Comparison of ENCODE assay signal across 17 cellular contexts in genomic region chr1:170768929-170769328, GRCh38.
"Had no signal": no experiment of that assay in that cellular context is flagged by ENCODE, and none has a peak within 500 bp of the region (broad histone marks: within the 10 kb centered on the region; RNA-seq: fewer than 3 reads in every experiment).

No MANE protein-coding gene starts in this region.

- H3K27me3 ChIP-seq: gastrocnemius medialis had no signal

- FAIRE-seq: endothelial cell of umbilical vein had no signal

- H3K4me1 ChIP-seq: gastrocnemius medialis, prostate gland had no signal

- H3K36me3 Mint-ChIP-seq: activated CD8-positive, alpha-beta memory T cell treated with anti-CD3 and anti-CD28 coated beads, Interleukin-2, amount 10 ng/mL, durations not matched to agents 7 days and 5 days; activated naive CD4-positive, alpha-beta T cell treated with anti-CD3 and anti-CD28 coated beads, Interleukin-2, amount 50 U/mL, for 24 hours; naive thymus-derived CD8-positive, alpha-beta T cell; type B pancreatic cell had no signal

- H3K27ac ChIP-seq: gastrocnemius medialis, prostate gland had no signal

- DNase-seq: activated CD4-positive, alpha-beta T cell treated with anti-CD3 and anti-CD28 coated beads for 1 hour; activated CD4-positive, alpha-beta T cell treated with anti-CD3 and anti-CD28 coated beads, Interleukin-2, amount 50 U/mL, for 48 hours; activated CD8-positive, alpha-beta memory T cell treated with anti-CD3 and anti-CD28 coated beads, Interleukin-2, amount 10 ng/mL, durations not matched to agents 7 days and 5 days; activated effector memory CD4-positive, alpha-beta T cell treated with Interleukin-2 at 50 U/mL for 16 hours; activated T-cell treated with anti-CD3 and anti-CD28 coated beads, Interleukin-2, amount 50 U/mL, for 24 hours; gastrocnemius medialis; left cardiac atrium; naive thymus-derived CD8-positive, alpha-beta T cell; nucleus accumbens; stimulated activated CD4-positive, alpha-beta T cell treated with anti-CD3 and anti-CD28 coated beads, Interleukin-12 subunit alpha, Interleukin-12 subunit beta, amount 100 ng/mL, for 4 hours; stimulated activated naive CD4-positive, alpha-beta T cell had no signal

- ATAC-seq: activated CD8-positive, alpha-beta memory T cell treated with anti-CD3 and anti-CD28 coated beads, Interleukin-2, amount 10 ng/mL, durations not matched to agents 7 days and 5 days; gastrocnemius medialis; left cardiac atrium; naive thymus-derived CD8-positive, alpha-beta T cell; sciatic nerve had no signal

- H3K36me3 ChIP-seq: gastrocnemius medialis, prostate gland had no signal

- H3K4me3 Mint-ChIP-seq: activated CD8-positive, alpha-beta memory T cell treated with anti-CD3 and anti-CD28 coated beads, Interleukin-2, amount 10 ng/mL, durations not matched to agents 7 days and 5 days; activated naive CD4-positive, alpha-beta T cell treated with anti-CD3 and anti-CD28 coated beads, Interleukin-2, amount 50 U/mL, for 24 hours; activated T-cell treated with anti-CD3 and anti-CD28 coated beads, Interleukin-2, amount 50 U/mL, for 24 hours; naive thymus-derived CD8-positive, alpha-beta T cell; type B pancreatic cell had no signal

- H3K4me1 Mint-ChIP-seq: activated CD8-positive, alpha-beta memory T cell treated with anti-CD3 and anti-CD28 coated beads, Interleukin-2, amount 10 ng/mL, durations not matched to agents 7 days and 5 days; activated naive CD4-positive, alpha-beta T cell treated with anti-CD3 and anti-CD28 coated beads, Interleukin-2, amount 50 U/mL, for 24 hours; naive thymus-derived CD8-positive, alpha-beta T cell had no signal

- H3K27ac Mint-ChIP-seq: activated CD8-positive, alpha-beta memory T cell treated with anti-CD3 and anti-CD28 coated beads, Interleukin-2, amount 10 ng/mL, durations not matched to agents 7 days and 5 days; activated naive CD4-positive, alpha-beta T cell treated with anti-CD3 and anti-CD28 coated beads, Interleukin-2, amount 50 U/mL, for 24 hours; activated T-cell treated with anti-CD3 and anti-CD28 coated beads, Interleukin-2, amount 50 U/mL, for 24 hours; naive thymus-derived CD8-positive, alpha-beta T cell; type B pancreatic cell had no signal

- H3K9me3 ChIP-seq: gastrocnemius medialis, prostate gland had no signal

- H3K27me3 Mint-ChIP-seq: activated CD8-positive, alpha-beta memory T cell treated with anti-CD3 and anti-CD28 coated beads, Interleukin-2, amount 10 ng/mL, durations not matched to agents 7 days and 5 days; type B pancreatic cell had no signal

- H3K9me3 Mint-ChIP-seq: activated naive CD4-positive, alpha-beta T cell treated with anti-CD3 and anti-CD28 coated beads, Interleukin-2, amount 50 U/mL, for 24 hours; activated T-cell treated with anti-CD3 and anti-CD28 coated beads, Interleukin-2, amount 50 U/mL, for 24 hours; naive thymus-derived CD8-positive, alpha-beta T cell; type B pancreatic cell had no signal

- H3K4me3 ChIP-seq: gastrocnemius medialis, lung, prostate gland had no signal
